8 cellular contexts compared by ENCODE assay signal in genomic region chr5:171984748-171985419, GRCh38. TPM values are rescaled to one million over a fixed set of nuclear protein-coding genes. Genes with fewer than 3 reads are reported as not detected.
DNase-seq lines count a peak whose midpoint lies in the region; ATAC-seq lines count a peak whose summit lies in the region.

No MANE protein-coding gene starts in this region.

- peak; percentile 76 for DNase-seq in GM04504 (ENCODE audit: low read depth)
- DNase-seq in activated CD4-positive, alpha-beta memory T cell treated with anti-CD3 and anti-CD28 coated beads, Interleukin-2, amount 10 ng/mL, durations not matched to agents 7 days and 5 days = peak; percentile 57
- DNase-seq in kidney tubule cell (ENCODE audit: low spot score) = peak; percentile 90
- no peak for DNase-seq in NCI-H1105 treated with DMSO at 0.1 percent for 48 hours (lab: John Stamatoyannopoulos, UW)
- no peak for DNase-seq in G401 (ENCODE audit: low spot score)
- DNase-seq in SIG-M5 (lab: John Stamatoyannopoulos, UW) = no peak
- no peak for DNase-seq in pons (ENCODE audit: low spot score)

- peaks cover 46% of the 10 kb centered on the region for H3K36me3 Mint-ChIP-seq in activated CD4-positive, alpha-beta memory T cell treated with anti-CD3 and anti-CD28 coated beads, Interleukin-2, amount 10 ng/mL, durations not matched to agents 7 days and 5 days (ENCODE audit: low read depth)

- POLR2A ChIA-PET in activated CD4-positive, alpha-beta memory T cell treated with anti-CD3 and anti-CD28 coated beads, Interleukin-2, amount 10 ng/mL, durations not matched to agents 7 days and 5 days (lab: Charles Lee) = interaction anchor here (0.5 to 4.8 kb wide), 6 partner anchors 12 to 189 kb away, joined by 3 to 44 read pairs (median 5); partner anchors contain the start of gene FBXW11

- CTCF ChIA-PET in activated CD4-positive, alpha-beta memory T cell treated with anti-CD3 and anti-CD28 coated beads, Interleukin-2, amount 10 ng/mL, durations not matched to agents 7 days and 5 days (lab: Charles Lee) = interaction anchor here (0.5 to 2.1 kb wide), 6 partner anchors 11 to 238 kb away, joined by 3 to 7 read pairs (median 4); no protein-coding TSS in a partner anchor

- H3K27ac Mint-ChIP-seq in activated CD4-positive, alpha-beta memory T cell treated with anti-CD3 and anti-CD28 coated beads, Interleukin-2, amount 10 ng/mL, durations not matched to agents 7 days and 5 days = no peak overlapping the region

- in situ Hi-C loops in G401 (cut with HindIII; ENCODE audit: low sequenced_read_pairs) = no loop called here

- peaks cover 33% of the 10 kb centered on the region for H3K4me1 Mint-ChIP-seq in activated CD4-positive, alpha-beta memory T cell treated with anti-CD3 and anti-CD28 coated beads, Interleukin-2, amount 10 ng/mL, durations not matched to agents 7 days and 5 days

- no peak overlapping the region for H3K4me3 Mint-ChIP-seq in activated CD4-positive, alpha-beta memory T cell treated with anti-CD3 and anti-CD28 coated beads, Interleukin-2, amount 10 ng/mL, durations not matched to agents 7 days and 5 days

- H3K27me3 Mint-ChIP-seq in activated CD4-positive, alpha-beta memory T cell treated with anti-CD3 and anti-CD28 coated beads, Interleukin-2, amount 10 ng/mL, durations not matched to agents 7 days and 5 days = no peaks in the 10 kb centered on the region

- H3K9me3 Mint-ChIP-seq in activated CD4-positive, alpha-beta memory T cell treated with anti-CD3 and anti-CD28 coated beads, Interleukin-2, amount 10 ng/mL, durations not matched to agents 7 days and 5 days = peaks cover 13% of the 10 kb centered on the region

- ATAC-seq in HG02623 (IDR thresholded peaks at IDR 0.05; ENCODE audit: unreplicated experiment) = peak; percentile 34

RNA-seq across cellular contexts. Expression of gene FBXW11, which starts 21.6 kb away (rescaled TPM):
- 10 to 100 TPM; 37.4 to 38.8 TPM for total RNA-seq in activated CD4-positive, alpha-beta memory T cell treated with anti-CD3 and anti-CD28 coated beads, Interleukin-2, amount 10 ng/mL, durations not matched to agents 7 days and 5 days
- total RNA-seq in G401 (2014; rRNA removed; shearing (Covaris generic)) = 35.4 and 68.7 TPM in 2 replicates

Comparison
In these comparisons a context has a peak if more than half of its experiments do, and no peak if none do; other contexts are left out.
1. DNase-seq: peak in GM04504 (single experiment), activated CD4-positive, alpha-beta memory T cell treated with anti-CD3 and anti-CD28 coated beads, Interleukin-2, amount 10 ng/mL, durations not matched to agents 7 days and 5 days (single experiment) and kidney tubule cell (single experiment); none in NCI-H1105 treated with DMSO at 0.1 percent for 48 hours (single experiment), G401 (single experiment), SIG-M5 (single experiment) and pons (single experiment).